In the genomic region with DNA sequence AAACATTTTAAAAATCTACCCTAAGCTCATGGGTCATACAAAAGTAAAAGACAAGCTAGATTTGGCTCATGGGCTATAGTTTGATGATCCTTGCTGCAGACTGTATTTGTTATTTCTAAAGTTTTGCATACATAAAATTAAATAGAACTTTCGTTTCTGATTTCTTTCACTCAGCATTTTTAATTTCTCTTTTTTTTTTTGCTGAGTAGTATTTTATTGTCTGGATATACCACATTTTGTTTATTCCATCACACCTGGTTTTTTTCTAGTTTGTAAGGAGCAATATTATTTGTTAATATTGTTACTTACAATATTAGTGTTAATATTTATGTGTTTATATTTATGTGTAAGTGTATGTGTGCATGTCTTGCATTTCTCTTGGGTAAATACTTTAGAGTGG, we compare ENCODE assay signal across 2 cellular contexts.
TF ChIP-seq lines count a peak whose summit lies in the region.

No MANE protein-coding gene starts in this region.

TF ChIP-seq in HepG2, 621 proteins besides CTCF, POLR2A, EP300 and RAD21 (continued from another document):
- TF ChIP-seq, protein P1, sequence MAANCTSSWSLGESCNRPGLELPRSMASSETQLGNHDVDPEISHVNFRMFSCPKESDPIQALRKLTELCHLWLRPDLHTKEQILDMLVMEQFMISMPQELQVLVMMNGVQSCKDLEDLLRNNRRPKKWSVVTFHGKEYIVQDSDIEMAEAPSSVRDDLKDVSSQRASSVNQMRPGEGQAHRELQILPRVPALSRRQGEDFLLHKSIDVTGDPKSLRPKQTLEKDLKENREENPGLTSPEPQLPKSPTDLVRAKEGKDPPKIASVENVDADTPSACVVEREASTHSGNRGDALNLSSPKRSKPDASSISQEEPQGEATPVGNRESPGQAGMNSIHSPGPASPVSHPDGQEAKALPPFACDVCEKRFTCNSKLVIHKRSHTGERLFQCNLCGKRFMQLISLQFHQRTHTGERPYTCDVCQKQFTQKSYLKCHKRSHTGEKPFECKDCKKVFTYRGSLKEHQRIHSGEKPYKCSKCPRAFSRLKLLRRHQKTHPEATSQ (CRISPR knock-in tag; IDR thresholded peaks at IDR 0.05; ENCODE audit: borderline replicate concordance) = no peak
- TF ChIP-seq, protein P2, sequence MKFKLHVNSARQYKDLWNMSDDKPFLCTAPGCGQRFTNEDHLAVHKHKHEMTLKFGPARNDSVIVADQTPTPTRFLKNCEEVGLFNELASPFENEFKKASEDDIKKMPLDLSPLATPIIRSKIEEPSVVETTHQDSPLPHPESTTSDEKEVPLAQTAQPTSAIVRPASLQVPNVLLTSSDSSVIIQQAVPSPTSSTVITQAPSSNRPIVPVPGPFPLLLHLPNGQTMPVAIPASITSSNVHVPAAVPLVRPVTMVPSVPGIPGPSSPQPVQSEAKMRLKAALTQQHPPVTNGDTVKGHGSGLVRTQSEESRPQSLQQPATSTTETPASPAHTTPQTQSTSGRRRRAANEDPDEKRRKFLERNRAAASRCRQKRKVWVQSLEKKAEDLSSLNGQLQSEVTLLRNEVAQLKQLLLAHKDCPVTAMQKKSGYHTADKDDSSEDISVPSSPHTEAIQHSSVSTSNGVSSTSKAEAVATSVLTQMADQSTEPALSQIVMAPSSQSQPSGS (CRISPR knock-in tag; IDR thresholded peaks at IDR 0.05) = no peak
- TF ChIP-seq ZC3H4 (CRISPR knock-in tag; IDR thresholded peaks at IDR 0.05; ENCODE audit: borderline replicate concordance) (no peak), ZNF644 (CRISPR knock-in tag; IDR thresholded peaks at IDR 0.05; ENCODE audit: low read depth) (no peak), ATF7-NPFF (CRISPR knock-in tag; IDR thresholded peaks at IDR 0.05; ENCODE audit: low read depth) (no peak), ZNF292 (CRISPR knock-in tag; IDR thresholded peaks at IDR 0.05; ENCODE audit: borderline replicate concordance, low read depth) (no peak), PHF5A (CRISPR knock-in tag; IDR thresholded peaks at IDR 0.05; ENCODE audit: low read depth, unreplicated experiment) (no peak), MAFF (IDR thresholded peaks at IDR 0.05; ENCODE audit: low read depth, low read length) (peak; percentile 76), ZNF607 (CRISPR knock-in tag; IDR thresholded peaks at IDR 0.05; ENCODE audit: borderline replicate concordance) (no peak), ZNF530 (CRISPR knock-in tag; IDR thresholded peaks at IDR 0.05; ENCODE audit: low read depth) (no peak), ZNF678 (CRISPR knock-in tag; IDR thresholded peaks at IDR 0.05) (no peak), YEATS2 (CRISPR knock-in tag; IDR thresholded peaks at IDR 0.05; ENCODE audit: borderline replicate concordance) (no peak)
- TF ChIP-seq, protein P3, sequence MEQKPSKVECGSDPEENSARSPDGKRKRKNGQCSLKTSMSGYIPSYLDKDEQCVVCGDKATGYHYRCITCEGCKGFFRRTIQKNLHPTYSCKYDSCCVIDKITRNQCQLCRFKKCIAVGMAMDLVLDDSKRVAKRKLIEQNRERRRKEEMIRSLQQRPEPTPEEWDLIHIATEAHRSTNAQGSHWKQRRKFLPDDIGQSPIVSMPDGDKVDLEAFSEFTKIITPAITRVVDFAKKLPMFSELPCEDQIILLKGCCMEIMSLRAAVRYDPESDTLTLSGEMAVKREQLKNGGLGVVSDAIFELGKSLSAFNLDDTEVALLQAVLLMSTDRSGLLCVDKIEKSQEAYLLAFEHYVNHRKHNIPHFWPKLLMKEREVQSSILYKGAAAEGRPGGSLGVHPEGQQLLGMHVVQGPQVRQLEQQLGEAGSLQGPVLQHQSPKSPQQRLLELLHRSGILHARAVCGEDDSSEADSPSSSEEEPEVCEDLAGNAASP (CRISPR knock-in tag; IDR thresholded peaks at IDR 0.05; ENCODE audit: borderline replicate concordance) = no peak
- TF ChIP-seq, protein P4, sequence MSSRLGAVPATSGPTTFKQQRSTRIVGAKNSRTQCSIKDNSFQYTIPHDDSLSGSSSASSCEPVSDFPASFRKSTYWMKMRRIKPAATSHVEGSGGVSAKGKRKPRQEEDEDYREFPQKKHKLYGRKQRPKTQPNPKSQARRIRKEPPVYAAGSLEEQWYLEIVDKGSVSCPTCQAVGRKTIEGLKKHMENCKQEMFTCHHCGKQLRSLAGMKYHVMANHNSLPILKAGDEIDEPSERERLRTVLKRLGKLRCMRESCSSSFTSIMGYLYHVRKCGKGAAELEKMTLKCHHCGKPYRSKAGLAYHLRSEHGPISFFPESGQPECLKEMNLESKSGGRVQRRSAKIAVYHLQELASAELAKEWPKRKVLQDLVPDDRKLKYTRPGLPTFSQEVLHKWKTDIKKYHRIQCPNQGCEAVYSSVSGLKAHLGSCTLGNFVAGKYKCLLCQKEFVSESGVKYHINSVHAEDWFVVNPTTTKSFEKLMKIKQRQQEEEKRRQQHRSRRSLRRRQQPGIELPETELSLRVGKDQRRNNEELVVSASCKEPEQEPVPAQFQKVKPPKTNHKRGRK (CRISPR knock-in tag; IDR thresholded peaks at IDR 0.05) = no peak
- TF ChIP-seq, protein P5, sequence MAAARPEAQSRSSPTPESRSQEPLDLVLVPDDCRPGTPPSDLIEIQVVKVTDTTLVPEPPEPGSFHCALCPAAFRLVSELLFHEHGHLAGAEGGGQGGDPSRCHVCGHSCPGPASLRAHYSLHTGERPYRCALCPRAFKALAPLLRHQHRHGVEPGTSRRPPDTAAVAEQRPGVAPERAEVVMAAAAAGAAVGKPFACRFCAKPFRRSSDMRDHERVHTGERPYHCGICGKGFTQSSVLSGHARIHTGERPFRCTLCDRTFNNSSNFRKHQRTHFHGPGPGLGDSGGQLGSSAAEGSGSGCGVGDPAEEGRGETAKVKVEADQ (CRISPR knock-in tag; IDR thresholded peaks at IDR 0.05; ENCODE audit: borderline replicate concordance) = no peak
TF ChIP-seq in HepG2: peak in this region for 2.

TF ChIP-seq in IMR-90, 13 proteins besides CTCF, POLR2A, EP300 and RAD21 (continued from another document):
- TF ChIP-seq MAFK (IDR thresholded peaks at IDR 0.05; ENCODE audit: low read depth, low read length) (peak; percentile 67), NFE2L2 (IDR thresholded peaks at IDR 0.05; ENCODE audit: low read depth, low read length) (no peak)
